1 cellular context compared by ENCODE assay signal in genomic region chr22:23376256-23376655, GRCh38.
TF ChIP-seq lines count a peak whose summit lies in the region.

No MANE protein-coding gene starts in this region.

TF ChIP-seq in WTC11, 78 proteins besides CTCF, POLR2A, EP300 and RAD21 (continued from another document):
- no peak for TF ChIP-seq MLX (CRISPR knock-in tag; IDR thresholded peaks at IDR 0.05)
- TF ChIP-seq ESRRA (CRISPR knock-in tag; IDR thresholded peaks at IDR 0.05; ENCODE audit: borderline replicate concordance) = no peak
- TF ChIP-seq HMGXB4 (CRISPR knock-in tag; IDR thresholded peaks at IDR 0.05) = no peak
- TF ChIP-seq PREB (CRISPR knock-in tag; IDR thresholded peaks at IDR 0.05; ENCODE audit: borderline replicate concordance) = no peak
- TF ChIP-seq ZMAT4 (CRISPR knock-in tag; IDR thresholded peaks at IDR 0.05) = no peak
- TF ChIP-seq CDX4 (CRISPR knock-in tag; IDR thresholded peaks at IDR 0.05; ENCODE audit: borderline replicate concordance) = no peak
- no peak for TF ChIP-seq RELA (CRISPR knock-in tag; IDR thresholded peaks at IDR 0.05; ENCODE audit: borderline replicate concordance)
- TF ChIP-seq ZBTB21 (CRISPR knock-in tag; IDR thresholded peaks at IDR 0.05; ENCODE audit: borderline replicate concordance) = no peak
- TF ChIP-seq NR1H2 (CRISPR knock-in tag; IDR thresholded peaks at IDR 0.05) = no peak
- no peak for TF ChIP-seq FOXK1 (CRISPR knock-in tag; IDR thresholded peaks at IDR 0.05)
- no peak for TF ChIP-seq ERG (CRISPR knock-in tag; IDR thresholded peaks at IDR 0.05)
- no peak for TF ChIP-seq IRF2 (CRISPR knock-in tag; IDR thresholded peaks at IDR 0.05; ENCODE audit: borderline replicate concordance, low read depth)
- TF ChIP-seq PRRX2 (CRISPR knock-in tag; IDR thresholded peaks at IDR 0.05) = no peak
- no peak for TF ChIP-seq CBFB (CRISPR knock-in tag; IDR thresholded peaks at IDR 0.05; ENCODE audit: low read depth)
- no peak for TF ChIP-seq ZNF425 (CRISPR knock-in tag; conservative IDR thresholded peaks at IDR 0.05)
- TF ChIP-seq NFATC4 (CRISPR knock-in tag; IDR thresholded peaks at IDR 0.05) = no peak
- no peak for TF ChIP-seq JAZF1 (CRISPR knock-in tag; IDR thresholded peaks at IDR 0.05)
- TF ChIP-seq TCF7 (CRISPR knock-in tag; IDR thresholded peaks at IDR 0.05; ENCODE audit: low read depth) = no peak
